14 cellular contexts compared by ENCODE assay signal in the genomic region with DNA sequence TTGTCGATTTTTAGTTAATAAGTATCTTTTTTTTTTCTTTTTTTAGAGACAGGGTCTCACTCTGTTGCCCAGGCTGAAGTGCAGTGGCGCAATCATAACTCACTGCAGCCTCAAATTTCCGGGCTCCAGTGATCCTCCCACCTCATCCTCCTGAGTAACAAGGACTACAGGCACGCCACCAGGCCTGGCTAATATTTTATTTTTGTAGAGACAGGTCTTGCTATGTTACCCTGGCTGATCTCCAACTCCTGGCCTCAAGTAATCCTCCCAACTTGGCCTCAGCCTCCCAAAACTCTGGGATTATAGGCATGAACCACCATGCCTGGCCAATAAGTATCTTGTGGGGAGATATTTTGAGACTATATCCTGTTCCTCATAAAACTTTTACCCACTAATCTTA. TPM values are rescaled to one million over a fixed set of nuclear protein-coding genes. Genes with fewer than 3 reads are reported as not detected.
DNase-seq lines count a peak whose midpoint lies in the region; ATAC-seq lines count a peak whose summit lies in the region.
"Had no signal": no experiment of that assay in that cellular context is flagged by ENCODE, and none has a peak within 500 bp of the region (broad histone marks: within the 10 kb centered on the region; RNA-seq: fewer than 3 reads in every experiment).

No MANE protein-coding gene starts in this region.

- 0 out of 2 replicates have a peak overlapping the region, but pooled peaks have one; percentile 18 for H3K27ac ChIP-seq in ACC112 (ENCODE audit: low read depth, low read length)
- H3K27ac ChIP-seq: hepatocyte, SK-N-MC had no signal

- H3K79me2 ChIP-seq in ACC112 (ENCODE audit: control insufficient read depth, insufficient read depth, low read length, unreplicated experiment): no peaks in the 10 kb centered on the region
- H3K79me2 ChIP-seq: hepatocyte had no signal

- no peaks in the 10 kb centered on the region for H3K9me3 Mint-ChIP-seq in activated T-helper 17 cell treated with anti-CD3 and anti-CD28 coated beads, Interleukin-2, amount 50 U/mL, for 72 hours
- H3K9me3 Mint-ChIP-seq: activated T-cell treated with anti-CD3 and anti-CD28 coated beads, Interleukin-2, amount 50 U/mL, for 24 hours; CD4-positive, CD25-positive, alpha-beta regulatory T cell had no signal

- H3K27me3 ChIP-seq in ACC112 (ENCODE audit: insufficient read depth, low read length): no peaks in the 10 kb centered on the region
- H3K27me3 ChIP-seq: hepatocyte had no signal

- H3K4me1 ChIP-seq in ACC112 (ENCODE audit: control insufficient read depth, insufficient read depth, low read length, unreplicated experiment): peaks cover 13% of the 10 kb centered on the region

- ATAC-seq in GM19397 (IDR thresholded peaks at IDR 0.05; ENCODE audit: unreplicated experiment) (peak; percentile 47), HG03565 (IDR thresholded peaks at IDR 0.05; ENCODE audit: unreplicated experiment) (peak; percentile 17)
- no peak for ATAC-seq in activated T-helper 17 cell treated with anti-CD3 and anti-CD28 coated beads, Interleukin-2, amount 50 U/mL, for 72 hours (replicated peaks)

- no peak overlapping the region for H3K4me3 ChIP-seq in ACC112 (ENCODE audit: low read depth, low read length)
- H3K4me3 ChIP-seq: coronary artery, hepatocyte, SK-N-MC had no signal

- no peaks in the 10 kb centered on the region for H3K36me3 Mint-ChIP-seq in activated T-helper 17 cell treated with anti-CD3 and anti-CD28 coated beads, Interleukin-2, amount 50 U/mL, for 72 hours (ENCODE audit: low read depth)

- H2AFZ ChIP-seq in ACC112 (ENCODE audit: low read length, unreplicated experiment): no peak overlapping the region
- H2AFZ ChIP-seq: hepatocyte had no signal

- no peaks in the 10 kb centered on the region for H3K36me3 ChIP-seq in ACC112 (ENCODE audit: insufficient read depth, low read length)

- H3K4me3 Mint-ChIP-seq in activated T-helper 17 cell treated with anti-CD3 and anti-CD28 coated beads, Interleukin-2, amount 50 U/mL, for 72 hours: peak overlapping the region; percentile 4
- H3K4me3 Mint-ChIP-seq: activated T-cell treated with anti-CD3 and anti-CD28 coated beads, Interleukin-2, amount 50 U/mL, for 24 hours; CD4-positive, CD25-positive, alpha-beta regulatory T cell had no signal

- H3K27me3 Mint-ChIP-seq in activated T-helper 17 cell treated with anti-CD3 and anti-CD28 coated beads, Interleukin-2, amount 50 U/mL, for 72 hours: no peaks in the 10 kb centered on the region
- H3K27me3 Mint-ChIP-seq: activated T-cell treated with anti-CD3 and anti-CD28 coated beads, Interleukin-2, amount 50 U/mL, for 24 hours; CD4-positive, CD25-positive, alpha-beta regulatory T cell had no signal

- no peak overlapping the region for H3K27ac Mint-ChIP-seq in activated T-helper 17 cell treated with anti-CD3 and anti-CD28 coated beads, Interleukin-2, amount 50 U/mL, for 72 hours
- H3K27ac Mint-ChIP-seq: CD4-positive, CD25-positive, alpha-beta regulatory T cell had no signal

- DNase-seq in hippocampal formation (lab: John Stamatoyannopoulos, UW) (no peak), NCI-H510A treated with DMSO at 0.1 percent for 48 hours (lab: John Stamatoyannopoulos, UW) (no peak), HPDE6-E6E7 (ENCODE audit: extremely low spot score) (no peak), cerebellar cortex (ENCODE audit: low spot score) (no peak)
- DNase-seq: activated T-cell treated with anti-CD3 and anti-CD28 coated beads, Interleukin-2, amount 50 U/mL, for 24 hours; NCI-H1930 had no signal

- no peaks in the 10 kb centered on the region for H3K4me1 Mint-ChIP-seq in activated T-helper 17 cell treated with anti-CD3 and anti-CD28 coated beads, Interleukin-2, amount 50 U/mL, for 72 hours

RNA-seq across cellular contexts. Expression of a gene that starts 29.4 kb away (rescaled TPM):
- 10 to 100 TPM; 40.3 to 43.9 TPM for total RNA-seq in activated T-helper 17 cell treated with anti-CD3 and anti-CD28 coated beads, Interleukin-2, amount 50 U/mL, for 72 hours

RNA-seq across cellular contexts. Expression of a gene that starts 50.6 kb away (rescaled TPM):
- 10 to 100 TPM; 38.0 to 52.6 TPM for total RNA-seq in activated T-helper 17 cell treated with anti-CD3 and anti-CD28 coated beads, Interleukin-2, amount 50 U/mL, for 72 hours
